8 cellular contexts compared by ENCODE assay signal in genomic region chr15:75198560-75199346, GRCh38. TPM values are rescaled to one million over a fixed set of nuclear protein-coding genes. Genes with fewer than 3 reads are reported as not detected.
DNase-seq lines count a peak whose midpoint lies in the region; ATAC-seq and TF ChIP-seq lines count a peak whose summit lies in the region.

No MANE protein-coding gene starts in this region.

- DNase-seq in A172 (ENCODE audit: low spot score) (peak; percentile 57), GM12864 (ENCODE audit: low read depth) (peak; percentile 94), NCI-H446 treated with DMSO at 0.1 percent for 48 hours (lab: John Stamatoyannopoulos, UW) (peak; percentile 5), mammary epithelial cell (peak; percentile 17), GM03348 (ENCODE audit: low spot score) (no peak), heart right ventricle (no peak)

- H3K4me2 ChIP-seq in mammary epithelial cell (ENCODE audit: insufficient read depth, low read depth, low read length): no peak overlapping the region

- no peaks in the 10 kb centered on the region for H3K9me3 ChIP-seq in mammary epithelial cell (replicated peaks; ENCODE audit: insufficient read depth, low read length)
- H3K9me3 ChIP-seq in heart right ventricle: no peaks in the 10 kb centered on the region

- TF ChIP-seq CTCF in GM12864 (IDR thresholded peaks at IDR 0.05; ENCODE audit: low read depth, low read length, missing control alignments) (no peak), mammary epithelial cell (conservative IDR thresholded peaks at IDR 0.05 in 1 of 2, IDR thresholded peaks at IDR 0.05 in 1 of 2; ENCODE audit: extremely low read depth in 1 of 2, insufficient read depth in 1 of 2, low read depth in 1 of 2, low read length in 2 of 2) (no peak), heart right ventricle (IDR thresholded peaks at IDR 0.05) (no peak)

- in situ Hi-C loops in mammary epithelial cell (cut with MboI; ENCODE audit: low sequenced_read_pairs in 2 of 2): no loop called here

- H3K9ac ChIP-seq in mammary epithelial cell (ENCODE audit: insufficient read depth, low read length): no peak overlapping the region

- no peaks in the 10 kb centered on the region for H3K27me3 ChIP-seq in mammary epithelial cell (ENCODE audit: insufficient read depth, low read length)
- H3K27me3 ChIP-seq in heart right ventricle: peaks cover 0 to 8% (median 0%) of the 10 kb centered on the region in 7 donors

- H3K4me3 ChIP-seq in GM12864 (ENCODE audit: low read depth, low read length): peak overlapping the region; percentile 51
- no peak overlapping the region for H3K4me3 ChIP-seq in mammary epithelial cell (replicated peaks in 1 of 3; ENCODE audit: insufficient read depth in 1 of 3, low read depth in 2 of 3, low read length in 3 of 3)
- H3K4me3 ChIP-seq in heart right ventricle: no peak overlapping the region

- H3K27ac ChIP-seq in mammary epithelial cell (ENCODE audit: insufficient read depth, low read depth, low read length): no peak overlapping the region
- H3K27ac ChIP-seq in heart right ventricle: no peak overlapping the region

- H3K36me3 ChIP-seq in mammary epithelial cell (ENCODE audit: insufficient read depth, low read length): no peaks in the 10 kb centered on the region
- H3K36me3 ChIP-seq in heart right ventricle: no peaks in the 10 kb centered on the region

- dilution Hi-C loops in mammary epithelial cell (cut with HindIII; ENCODE audit: low sequenced_read_pairs): no loop called here

- no peaks in the 10 kb centered on the region for H4K20me1 ChIP-seq in mammary epithelial cell (ENCODE audit: insufficient read depth, low read length)

- H3K4me1 ChIP-seq in mammary epithelial cell (ENCODE audit: insufficient read depth, low read length): peaks cover 24% of the 10 kb centered on the region
- peaks cover 33 to 64% (median 51%) of the 10 kb centered on the region in 9 donors for H3K4me1 ChIP-seq in heart right ventricle

- H3K79me2 ChIP-seq in mammary epithelial cell (ENCODE audit: insufficient read depth, low read length): peaks cover 20% of the 10 kb centered on the region

- intact Hi-C loops in mammary epithelial cell (cut with micrococcal nuclease) (no loop called here), heart right ventricle (cut with DNase I) (loop anchor here in 1 of 10 donors (10.0 kb wide), 1 partner anchor 64 kb away; no protein-coding TSS in a partner anchor)

- no peak for ATAC-seq in activated CD4-positive, CD25-positive, alpha-beta regulatory T cell treated with anti-CD3 and anti-CD28 coated beads, Interleukin-2, amount 50 U/mL, for 24 hours
- no peak for ATAC-seq in HG03108 (IDR thresholded peaks at IDR 0.05; ENCODE audit: unreplicated experiment)
- no peak for ATAC-seq in heart right ventricle

- BruUV-seq in mammary epithelial cell (replicated peaks; lab: Mats Ljungman, UMichigan): no TSS peak

- CTCF ChIA-PET in mammary epithelial cell (lab: Charles Lee; ENCODE audit: low non-redundant PET): no interaction called here

- 89% methylated on average over 3 of the region's 3 CpGs for WGBS in mammary epithelial cell (ENCODE audit: low coverage, missing lambda C conversion rate)
- 82 to 86% methylated on average over 3 of the region's 3 CpGs for WGBS in heart right ventricle, 2 donors

- no peak overlapping the region for H2AFZ ChIP-seq in mammary epithelial cell (ENCODE audit: low read depth, low read length)

RNA-seq across cellular contexts. Expression of gene C15orf39, which starts 2.9 kb away (rescaled TPM):
- total RNA-seq in A172 (2014; rRNA removed; shearing (Covaris generic)): 2.3 and 2.7 TPM in 2 replicates
- 10 to 100 TPM in 1 of 2 donors, 1 to 10 TPM in 1; 3.8 to 22.8 TPM for total RNA-seq in mammary epithelial cell
- 9.0 TPM for polyA plus RNA-seq in mammary epithelial cell
- polyA minus RNA-seq in mammary epithelial cell: 31.5 TPM
- 10 to 100 TPM in 9 of 10 donors, 1 to 10 TPM in 1; 6.9 to 23.7 (median 14.8) TPM for total RNA-seq in heart right ventricle
- polyA plus RNA-seq in heart right ventricle: 1 to 10 TPM; 7.7 to 8.0 TPM

RNA-seq across cellular contexts. Expression of gene GOLGA6C, which starts 59.4 kb away (rescaled TPM):
- total RNA-seq in A172 (2014; rRNA removed; shearing (Covaris generic)): not detected in 2 replicates
- total RNA-seq in mammary epithelial cell: not detected
- not detected for polyA plus RNA-seq in mammary epithelial cell
- polyA minus RNA-seq in mammary epithelial cell: not detected
- total RNA-seq in heart right ventricle: not detected
- polyA plus RNA-seq in heart right ventricle: not detected

Comparison
In these comparisons a context has a peak if more than half of its experiments do, and no peak if none do; other contexts are left out.
1. DNase-seq: peak in A172 (single experiment), GM12864 (single experiment), NCI-H446 treated with DMSO at 0.1 percent for 48 hours (single experiment) and mammary epithelial cell (single experiment); none in GM03348 (single experiment) and heart right ventricle (0 of 2).